18 cellular contexts compared by ENCODE assay signal in the genomic region with DNA sequence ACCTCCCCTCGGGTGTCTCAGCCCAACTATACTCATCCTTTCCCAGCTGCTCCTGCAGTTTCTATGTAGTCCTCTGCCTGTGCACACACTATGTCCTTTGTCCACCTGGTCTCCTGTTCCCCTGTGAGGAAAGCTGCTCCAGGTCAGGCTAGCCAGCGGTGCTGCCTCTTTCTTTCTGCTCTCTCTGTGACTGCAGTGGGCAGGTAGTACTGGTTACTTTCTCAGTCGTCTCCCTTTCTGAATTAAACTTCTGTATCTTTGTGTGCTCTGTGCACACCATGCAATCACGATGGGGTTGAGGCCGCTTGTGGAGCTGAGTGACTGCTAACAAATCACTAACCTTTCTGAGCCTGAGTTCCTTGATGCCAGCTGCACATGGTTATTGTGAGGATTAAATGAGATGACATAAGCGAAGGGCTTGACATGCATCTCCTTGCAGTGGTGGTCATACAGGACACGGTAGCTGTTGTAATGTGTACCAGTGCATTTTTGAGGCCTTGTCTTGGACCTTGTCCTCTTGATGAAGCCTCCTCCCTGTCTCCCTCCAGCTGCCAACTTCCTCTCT. TPM values are rescaled to one million over a fixed set of nuclear protein-coding genes. Genes with fewer than 3 reads are reported as not detected.
DNase-seq lines count a peak whose midpoint lies in the region; ATAC-seq and TF ChIP-seq lines count a peak whose summit lies in the region.
"Had no signal": no experiment of that assay in that cellular context is flagged by ENCODE, and none has a peak within 500 bp of the region (broad histone marks: within the 10 kb centered on the region; RNA-seq: fewer than 3 reads in every experiment).

No MANE protein-coding gene starts in this region.

- no peak overlapping the region for H3K27ac ChIP-seq in HEK293 (ENCODE audit: extremely low read depth, low read depth, low read length)
- H3K27ac ChIP-seq: RWPE1 had no signal

- POLR2A ChIA-PET in HEK293 (lab: Yijun Ruan, JAX): interaction anchor here (1.0 kb wide), 1 partner anchor 44 kb away, joined by 4 read pairs; a partner anchor contains a TSS
- POLR2A ChIA-PET in WTC11 (lab: Charles Lee): no interaction called here

- TF ChIP-seq CTCF in HEK293 (tag by site-specific recombination; IDR thresholded peaks at IDR 0.05) (no peak), WTC11 (IDR thresholded peaks at IDR 0.05) (no peak)

- CTCF ChIA-PET in HEK293 (lab: Yijun Ruan, JAX): interaction anchor here (0.7 to 1.8 kb wide), 3 partner anchors 9 to 251 kb away, joined by 3 to 5 read pairs (median 3); no protein-coding TSS in a partner anchor
- CTCF ChIA-PET in WTC11 (lab: Charles Lee): interaction anchor here (1.1 to 1.2 kb wide), 3 partner anchors 33 to 376 kb away, joined by 3 to 4 read pairs (median 3); no protein-coding TSS in a partner anchor

- H3K27ac Mint-ChIP-seq in WTC11: peak overlapping the region; percentile 72; the same call in 1 of the 2 replicates
- H3K27ac Mint-ChIP-seq in memory B cell: peak overlapping the region; percentile 96
- peak overlapping the region; percentile 38 for H3K27ac Mint-ChIP-seq in stimulated activated naive B cell treated with anti-CD40 and anti-IgM and Interleukin-4, amounts not matched to agents 10 μg/mL and 1 μg/mL and 100 μg/mL, for 72 hours
- no peak overlapping the region for H3K27ac Mint-ChIP-seq in activated T-helper 2 cell treated with anti-CD3 and anti-CD28 coated beads, Interferon-gamma antibody, Interleukin-2, Interleukin-4, amounts not matched to agents 10 μg/mL and 5 μg/mL and 100 μg/mL, durations not matched to agents 14 hours and 24 hours and 36 hours
- H3K27ac Mint-ChIP-seq: stimulated activated naive CD8-positive, alpha-beta T cell treated with anti-CD3 and anti-CD28 coated beads, Interleukin-15, Interleukin-2, amounts not matched to agents 100 ng/mL and 50 ng/mL, for 24 hours had no signal

- H3K27me3 Mint-ChIP-seq in WTC11 (ENCODE audit: low read depth) (no peaks in the 10 kb centered on the region), memory B cell (no peaks in the 10 kb centered on the region)
- no peaks in the 10 kb centered on the region for H3K27me3 Mint-ChIP-seq in stimulated activated naive B cell treated with anti-CD40 and anti-IgM and Interleukin-4, amounts not matched to agents 10 μg/mL and 1 μg/mL and 100 μg/mL, for 72 hours
- no peaks in the 10 kb centered on the region for H3K27me3 Mint-ChIP-seq in activated T-helper 2 cell treated with anti-CD3 and anti-CD28 coated beads, Interferon-gamma antibody, Interleukin-2, Interleukin-4, amounts not matched to agents 10 μg/mL and 5 μg/mL and 100 μg/mL, durations not matched to agents 14 hours and 24 hours and 36 hours (ENCODE audit: low read depth)
- H3K27me3 Mint-ChIP-seq: stimulated activated naive CD8-positive, alpha-beta T cell treated with anti-CD3 and anti-CD28 coated beads, Interleukin-15, Interleukin-2, amounts not matched to agents 100 ng/mL and 50 ng/mL, for 24 hours had no signal

- H3K4me3 ChIP-seq in HEK293 (ENCODE audit: low read depth, low read length): no peak overlapping the region

- H3K9me3 Mint-ChIP-seq in WTC11 (no peaks in the 10 kb centered on the region), memory B cell (no peaks in the 10 kb centered on the region)
- no peaks in the 10 kb centered on the region for H3K9me3 Mint-ChIP-seq in stimulated activated naive B cell treated with anti-CD40 and anti-IgM and Interleukin-4, amounts not matched to agents 10 μg/mL and 1 μg/mL and 100 μg/mL, for 72 hours
- H3K9me3 Mint-ChIP-seq in activated T-helper 2 cell treated with anti-CD3 and anti-CD28 coated beads, Interferon-gamma antibody, Interleukin-2, Interleukin-4, amounts not matched to agents 10 μg/mL and 5 μg/mL and 100 μg/mL, durations not matched to agents 14 hours and 24 hours and 36 hours: no peaks in the 10 kb centered on the region
- H3K9me3 Mint-ChIP-seq: stimulated activated naive CD8-positive, alpha-beta T cell treated with anti-CD3 and anti-CD28 coated beads, Interleukin-15, Interleukin-2, amounts not matched to agents 100 ng/mL and 50 ng/mL, for 24 hours had no signal

- intact Hi-C loops in activated T-helper 2 cell treated with anti-CD3 and anti-CD28 coated beads, Interferon-gamma antibody, Interleukin-2, Interleukin-4, amounts not matched to agents 10 μg/mL and 5 μg/mL and 100 μg/mL, durations not matched to agents 14 hours and 24 hours and 36 hours (cut with micrococcal nuclease): loop anchor here (5.0 kb wide), 3 partner anchors 83 to 343 kb away; a partner anchor contains a TSS

- DNase-seq in WTC11 (ENCODE audit: low spot score): no peak
- no peak for DNase-seq in memory B cell (ENCODE audit: low spot score in 2 of 2)
- DNase-seq in stimulated activated naive B cell treated with anti-CD40 and anti-IgM and Interleukin-4, amounts not matched to agents 10 μg/mL and 1 μg/mL and 100 μg/mL, for 72 hours: no peak
- no peak for DNase-seq in SW480 (ENCODE audit: low spot score)
- DNase-seq in activated T-helper 2 cell treated with anti-CD3 and anti-CD28 coated beads, Interferon-gamma antibody, Interleukin-2, Interleukin-4, amounts not matched to agents 10 μg/mL and 5 μg/mL and 100 μg/mL, durations not matched to agents 14 hours and 24 hours and 36 hours (ENCODE audit: low spot score): no peak
- DNase-seq: activated naive CD4-positive, alpha-beta T cell; cerebellar nuclear complex; COR-L47; GF-D8; hippocampal formation; mesenchymal stem cell; NCI-H1694; NCI-H226; SW 1271 had no signal

- H3K4me1 ChIP-seq in HEK293 (ENCODE audit: control insufficient read depth, insufficient read depth, low read length): peaks cover 14% of the 10 kb centered on the region

- H3K36me3 ChIP-seq in HEK293 (ENCODE audit: control insufficient read depth in 2 of 2, insufficient read depth in 1 of 2, low read length in 2 of 2): peaks cover 0 to 19% of the 10 kb centered on the region in 2 experiments; a peak in 1 of 3 replicates

- no peak for ATAC-seq in WTC11
- no peak for ATAC-seq in memory B cell (ENCODE audit: low read depth)
- ATAC-seq in stimulated activated naive B cell treated with anti-CD40 and anti-IgM and Interleukin-4, amounts not matched to agents 10 μg/mL and 1 μg/mL and 100 μg/mL, for 72 hours (replicated peaks): no peak
- no peak for ATAC-seq in HG03045 (IDR thresholded peaks at IDR 0.05; ENCODE audit: unreplicated experiment)

- H3K4me1 Mint-ChIP-seq in WTC11 (peaks cover 30% of the 10 kb centered on the region), memory B cell (peaks cover 44% of the 10 kb centered on the region)
- H3K4me1 Mint-ChIP-seq in stimulated activated naive B cell treated with anti-CD40 and anti-IgM and Interleukin-4, amounts not matched to agents 10 μg/mL and 1 μg/mL and 100 μg/mL, for 72 hours: peaks cover 47 to 79% of the 10 kb centered on the region in 2 donors
- peaks cover 28% of the 10 kb centered on the region for H3K4me1 Mint-ChIP-seq in activated T-helper 2 cell treated with anti-CD3 and anti-CD28 coated beads, Interferon-gamma antibody, Interleukin-2, Interleukin-4, amounts not matched to agents 10 μg/mL and 5 μg/mL and 100 μg/mL, durations not matched to agents 14 hours and 24 hours and 36 hours (ENCODE audit: low read depth)

- 0 out of 2 replicates have a peak, but pooled peaks cover under 1% of the 10 kb centered on the region for H3K36me3 Mint-ChIP-seq in WTC11
- H3K36me3 Mint-ChIP-seq in memory B cell: peaks cover 8% of the 10 kb centered on the region
- peaks cover 4 to 28% of the 10 kb centered on the region in 2 donors for H3K36me3 Mint-ChIP-seq in stimulated activated naive B cell treated with anti-CD40 and anti-IgM and Interleukin-4, amounts not matched to agents 10 μg/mL and 1 μg/mL and 100 μg/mL, for 72 hours
- peaks cover 5% of the 10 kb centered on the region for H3K36me3 Mint-ChIP-seq in activated T-helper 2 cell treated with anti-CD3 and anti-CD28 coated beads, Interferon-gamma antibody, Interleukin-2, Interleukin-4, amounts not matched to agents 10 μg/mL and 5 μg/mL and 100 μg/mL, durations not matched to agents 14 hours and 24 hours and 36 hours (ENCODE audit: low read depth)

- no peak overlapping the region for H3K4me3 Mint-ChIP-seq in WTC11
- peak overlapping the region; percentile 46 for H3K4me3 Mint-ChIP-seq in memory B cell
- peak overlapping the region; percentile 14 to 15 for H3K4me3 Mint-ChIP-seq in stimulated activated naive B cell treated with anti-CD40 and anti-IgM and Interleukin-4, amounts not matched to agents 10 μg/mL and 1 μg/mL and 100 μg/mL, for 72 hours
- no peak overlapping the region for H3K4me3 Mint-ChIP-seq in activated T-helper 2 cell treated with anti-CD3 and anti-CD28 coated beads, Interferon-gamma antibody, Interleukin-2, Interleukin-4, amounts not matched to agents 10 μg/mL and 5 μg/mL and 100 μg/mL, durations not matched to agents 14 hours and 24 hours and 36 hours (ENCODE audit: low read depth)

- no peaks in the 10 kb centered on the region for H3K9me3 ChIP-seq in HEK293 (ENCODE audit: control insufficient read depth, insufficient read depth, low read depth, low read length)

TF ChIP-seq in HEK293, 187 proteins besides CTCF, POLR2A, EP300 and RAD21 (continues in another document):
- TF ChIP-seq ZNF174 (tag by site-specific recombination; IDR thresholded peaks at IDR 0.05): no peak

TF ChIP-seq in WTC11, 78 proteins besides CTCF, POLR2A, EP300 and RAD21 (continues in another document):
- TF ChIP-seq NFYB (CRISPR knock-in tag; conservative IDR thresholded peaks at IDR 0.05; ENCODE audit: low read depth): no peak
- TF ChIP-seq, protein P1, sequence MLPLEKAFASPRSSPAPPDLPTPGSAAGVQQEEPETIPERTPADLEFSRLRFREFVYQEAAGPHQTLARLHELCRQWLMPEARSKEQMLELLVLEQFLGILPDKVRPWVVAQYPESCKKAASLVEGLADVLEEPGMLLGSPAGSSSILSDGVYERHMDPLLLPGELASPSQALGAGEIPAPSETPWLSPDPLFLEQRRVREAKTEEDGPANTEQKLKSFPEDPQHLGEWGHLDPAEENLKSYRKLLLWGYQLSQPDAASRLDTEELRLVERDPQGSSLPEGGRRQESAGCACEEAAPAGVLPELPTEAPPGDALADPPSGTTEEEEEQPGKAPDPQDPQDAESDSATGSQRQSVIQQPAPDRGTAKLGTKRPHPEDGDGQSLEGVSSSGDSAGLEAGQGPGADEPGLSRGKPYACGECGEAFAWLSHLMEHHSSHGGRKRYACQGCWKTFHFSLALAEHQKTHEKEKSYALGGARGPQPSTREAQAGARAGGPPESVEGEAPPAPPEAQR (CRISPR knock-in tag; IDR thresholded peaks at IDR 0.05): no peak

RNA-seq across cellular contexts. Expression of a gene that starts 3.5 kb away (rescaled TPM):
- total RNA-seq in WTC11 (2021): 28.2 to 37.8 TPM (median 33.6 TPM) in 3 replicates
- total RNA-seq in activated T-helper 2 cell treated with anti-CD3 and anti-CD28 coated beads, Interferon-gamma antibody, Interleukin-2, Interleukin-4, amounts not matched to agents 10 μg/mL and 5 μg/mL and 100 μg/mL, durations not matched to agents 14 hours and 24 hours and 36 hours: 38.1 and 38.2 TPM in 2 replicates

RNA-seq across cellular contexts. Expression of a gene that starts 43.8 kb away (rescaled TPM):
- total RNA-seq in WTC11 (2021): 347 to 354 TPM (median 353 TPM) in 3 replicates
- 231 TPM in 2 replicates for total RNA-seq in activated T-helper 2 cell treated with anti-CD3 and anti-CD28 coated beads, Interferon-gamma antibody, Interleukin-2, Interleukin-4, amounts not matched to agents 10 μg/mL and 5 μg/mL and 100 μg/mL, durations not matched to agents 14 hours and 24 hours and 36 hours

RNA-seq across cellular contexts. Expression of a gene that starts 44.1 kb away (rescaled TPM):
- total RNA-seq in WTC11 (2021): 330 to 368 TPM (median 346 TPM) in 3 replicates
- total RNA-seq in activated T-helper 2 cell treated with anti-CD3 and anti-CD28 coated beads, Interferon-gamma antibody, Interleukin-2, Interleukin-4, amounts not matched to agents 10 μg/mL and 5 μg/mL and 100 μg/mL, durations not matched to agents 14 hours and 24 hours and 36 hours: 282 and 293 TPM in 2 replicates

Comparison
In these comparisons a context has a peak if more than half of its experiments do, and no peak if none do; other contexts are left out.
1. H3K4me3 Mint-ChIP-seq: peak in memory B cell (single experiment) and stimulated activated naive B cell treated with anti-CD40 and anti-IgM and Interleukin-4, amounts not matched to agents 10 μg/mL and 1 μg/mL and 100 μg/mL, for 72 hours (2 of 2); none in WTC11 (single experiment) and activated T-helper 2 cell treated with anti-CD3 and anti-CD28 coated beads, Interferon-gamma antibody, Interleukin-2, Interleukin-4, amounts not matched to agents 10 μg/mL and 5 μg/mL and 100 μg/mL, durations not matched to agents 14 hours and 24 hours and 36 hours (single experiment).